Comparison of ENCODE assay signal across 7 cellular contexts in genomic region chr2:101823347-101823791, GRCh38.
DNase-seq lines count a peak whose midpoint lies in the region; ATAC-seq and TF ChIP-seq lines count a peak whose summit lies in the region.

No MANE protein-coding gene starts in this region.

- H3K27me3 Mint-ChIP-seq in activated naive CD8-positive, alpha-beta T cell, result no peaks in the 10 kb centered on the region

- peaks cover 59% of the 10 kb centered on the region for H3K79me2 ChIP-seq in SU-DHL-6 (ENCODE audit: insufficient read depth, low read length)

- H3K36me3 Mint-ChIP-seq in activated naive CD8-positive, alpha-beta T cell, result peaks cover 2% of the 10 kb centered on the region

- intact Hi-C loops in left ventricle myocardium inferior (cut with micrococcal nuclease) (loop anchor here (10.0 kb wide), 1 partner anchor 49 kb away; no protein-coding TSS in a partner anchor), spleen (cut with DNase I; ENCODE audit: low total_unique reads) (no loop called here)

- peaks cover 5% of the 10 kb centered on the region; the same call in 1 of the 2 replicates for H3F3A ChIP-seq in SU-DHL-6 (ENCODE audit: insufficient read depth)

- peak overlapping the region; percentile 94 for H3K27ac Mint-ChIP-seq in activated naive CD8-positive, alpha-beta T cell

- H3K4me2 ChIP-seq in SU-DHL-6 (ENCODE audit: low read depth, low read length, poor library complexity, severe bottlenecking), result no peak overlapping the region

- H4K20me1 ChIP-seq in SU-DHL-6 (ENCODE audit: low read depth, low read length), result peaks cover 53% of the 10 kb centered on the region

- H3K9me3 Mint-ChIP-seq in activated naive CD8-positive, alpha-beta T cell (ENCODE audit: low read depth), result no peaks in the 10 kb centered on the region

- DNase-seq in left ventricle myocardium inferior, result no peak
- no peak for DNase-seq in spleen
- no peak for DNase-seq in foreskin melanocyte

- no peak overlapping the region for H3K9ac ChIP-seq in SU-DHL-6 (ENCODE audit: low read length)

- TF ChIP-seq CTCF in SU-DHL-6 (IDR thresholded peaks at IDR 0.05; ENCODE audit: insufficient read depth, low read length, poor library complexity, severe bottlenecking), result peak; percentile 41
- peak; percentile 78 for TF ChIP-seq CTCF in left ventricle myocardium inferior (IDR thresholded peaks at IDR 0.05; ENCODE audit: borderline replicate concordance)
- peak; percentile 54 to 79 (median 70) for TF ChIP-seq CTCF in spleen (IDR thresholded peaks at IDR 0.05 in 8 of 11, conservative IDR thresholded peaks at IDR 0.05 in 3 of 11)

- peaks cover 88% of the 10 kb centered on the region for H3K4me1 ChIP-seq in left ventricle myocardium inferior
- peaks cover 7 to 63% (median 38%) of the 10 kb centered on the region in 6 donors for H3K4me1 ChIP-seq in spleen

- 34 to 48% (median 36%) methylated on average over 14 of the region's 14 CpGs for WGBS in spleen, 5 donors

- peaks cover 35% of the 10 kb centered on the region for H3K36me3 ChIP-seq in SU-DHL-6 (ENCODE audit: low read length)
- H3K36me3 ChIP-seq in left ventricle myocardium inferior, result peaks cover 16% of the 10 kb centered on the region
- peaks cover 0 to 39% (median 8%) of the 10 kb centered on the region in 6 donors for H3K36me3 ChIP-seq in spleen

- H3K27ac ChIP-seq in SU-DHL-6 (ENCODE audit: low read depth, low read length) (no peak overlapping the region), left ventricle myocardium inferior (replicated peaks) (peak overlapping the region; percentile 33), spleen (no peak overlapping the region)

- peaks cover 77% of the 10 kb centered on the region for H3K4me1 Mint-ChIP-seq in activated naive CD8-positive, alpha-beta T cell (ENCODE audit: low read depth)

- TF ChIP-seq POLR2A in spleen (IDR thresholded peaks at IDR 0.05), result no peak

- H3K9me3 ChIP-seq in SU-DHL-6 (ENCODE audit: insufficient read depth, low read length) (no peaks in the 10 kb centered on the region), left ventricle myocardium inferior (replicated peaks) (no peaks in the 10 kb centered on the region), spleen (no peaks in the 10 kb centered on the region)

- peak overlapping the region; percentile 60 for H3K4me3 Mint-ChIP-seq in activated naive CD8-positive, alpha-beta T cell

- no peak overlapping the region for H3K4me3 ChIP-seq in SU-DHL-6 (ENCODE audit: insufficient read depth, low read length, poor library complexity, severe bottlenecking)
- no peak overlapping the region for H3K4me3 ChIP-seq in left ventricle myocardium inferior
- no peak overlapping the region for H3K4me3 ChIP-seq in spleen

- H3K9me2 ChIP-seq in SU-DHL-6 (replicated peaks; ENCODE audit: insufficient read depth, low read length), result no peaks in the 10 kb centered on the region

- no peak overlapping the region for H2AFZ ChIP-seq in SU-DHL-6 (ENCODE audit: low read depth, low read length, severe bottlenecking)

- peak; percentile 87 for ATAC-seq in GM18867 (IDR thresholded peaks at IDR 0.05; ENCODE audit: unreplicated experiment)
- peak; percentile 64 for ATAC-seq in HG03439 (IDR thresholded peaks at IDR 0.05; ENCODE audit: unreplicated experiment)

- H3K27me3 ChIP-seq in SU-DHL-6 (ENCODE audit: low read length), result no peaks in the 10 kb centered on the region
- no peaks in the 10 kb centered on the region for H3K27me3 ChIP-seq in left ventricle myocardium inferior (ENCODE audit: low read depth)
- no peaks in the 10 kb centered on the region for H3K27me3 ChIP-seq in spleen (replicated peaks in 1 of 7)
